ENCODE assay signal across 16 cellular contexts in the genomic region with DNA sequence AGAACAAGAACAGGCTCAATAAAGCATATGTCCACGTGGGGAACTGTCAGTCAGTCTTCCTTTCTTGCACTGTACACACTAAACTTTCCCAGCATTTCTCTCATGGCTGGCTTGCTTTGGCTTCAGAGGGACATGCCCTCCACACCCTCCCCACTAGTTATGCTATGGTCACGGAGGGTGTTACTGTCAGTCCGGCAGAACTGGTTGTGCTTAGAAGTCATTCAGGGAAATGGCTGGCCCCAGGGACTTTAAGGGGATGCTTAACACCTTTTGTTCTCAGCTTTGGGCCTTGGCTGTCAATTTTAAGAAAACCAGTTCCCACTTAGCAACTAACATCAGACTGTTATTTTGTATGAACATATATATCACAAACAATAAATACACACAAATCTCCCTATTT. TPM values are rescaled to one million over a fixed set of nuclear protein-coding genes. Genes with fewer than 3 reads are reported as not detected.
DNase-seq lines count a peak whose midpoint lies in the region; ATAC-seq lines count a peak whose summit lies in the region.
"Had no signal": no experiment of that assay in that cellular context is flagged by ENCODE, and none has a peak within 500 bp of the region (broad histone marks: within the 10 kb centered on the region; RNA-seq: fewer than 3 reads in every experiment).

No MANE protein-coding gene starts in this region.

- no peaks in the 10 kb centered on the region for H3K9me3 Mint-ChIP-seq in activated CD4-positive, alpha-beta memory T cell treated with anti-CD3 and anti-CD28 coated beads for 36 hours
- H3K9me3 Mint-ChIP-seq in activated CD4-positive, alpha-beta memory T cell treated with anti-CD3 and anti-CD28 coated beads, Interleukin-2, amount 10 ng/mL, durations not matched to agents 7 days and 5 days: no peaks in the 10 kb centered on the region
- no peaks in the 10 kb centered on the region for H3K9me3 Mint-ChIP-seq in central memory CD8-positive, alpha-beta T cell
- no peaks in the 10 kb centered on the region for H3K9me3 Mint-ChIP-seq in natural killer cell treated with Interleukin-12 subunit alpha and Interleukin-12 subunit beta and Interleukin-15 and Interleukin-18, amount 100 ng/mL, for 72 hours
- H3K9me3 Mint-ChIP-seq: activated T-helper 1 cell treated with anti-CD3 and anti-CD28 coated beads, Interleukin-12 subunit alpha, Interleukin-12 subunit beta, Interleukin-2, Interleukin-4 antibody, amounts not matched to agents 30 ng/mL and 10 ng/mL and 1 ng/mL, durations not matched to agents 14 hours and 24 hours and 36 hours had no signal

- no peak overlapping the region for H3K4me3 Mint-ChIP-seq in activated CD4-positive, alpha-beta memory T cell treated with anti-CD3 and anti-CD28 coated beads for 36 hours
- H3K4me3 Mint-ChIP-seq in activated CD4-positive, alpha-beta memory T cell treated with anti-CD3 and anti-CD28 coated beads, Interleukin-2, amount 10 ng/mL, durations not matched to agents 7 days and 5 days: no peak overlapping the region
- H3K4me3 Mint-ChIP-seq in central memory CD8-positive, alpha-beta T cell: no peak overlapping the region
- H3K4me3 Mint-ChIP-seq in natural killer cell treated with Interleukin-12 subunit alpha and Interleukin-12 subunit beta and Interleukin-15 and Interleukin-18, amount 100 ng/mL, for 72 hours: peak overlapping the region; percentile 1
- H3K4me3 Mint-ChIP-seq: activated T-helper 1 cell treated with anti-CD3 and anti-CD28 coated beads, Interleukin-12 subunit alpha, Interleukin-12 subunit beta, Interleukin-2, Interleukin-4 antibody, amounts not matched to agents 30 ng/mL and 10 ng/mL and 1 ng/mL, durations not matched to agents 14 hours and 24 hours and 36 hours had no signal

- no peak for DNase-seq in activated CD4-positive, alpha-beta memory T cell treated with anti-CD3 and anti-CD28 coated beads for 36 hours
- no peak for DNase-seq in activated CD4-positive, alpha-beta memory T cell treated with anti-CD3 and anti-CD28 coated beads, Interleukin-2, amount 10 ng/mL, durations not matched to agents 7 days and 5 days
- DNase-seq in ELF-1 (ENCODE audit: low read depth, low spot score): peak; percentile 65
- DNase-seq in central memory CD8-positive, alpha-beta T cell (ENCODE audit: low spot score in 2 of 2): no peak
- no peak for DNase-seq in natural killer cell treated with Interleukin-12 subunit alpha and Interleukin-12 subunit beta and Interleukin-15 and Interleukin-18, amount 100 ng/mL, for 72 hours (ENCODE audit: low spot score)
- DNase-seq in putamen (ENCODE audit: low spot score): no peak
- DNase-seq: amniotic stem cell; C1 segment of cervical spinal cord; left colon; NCI-H1048; NCI-H2029; NCI-H446 treated with DMSO at 0.1 percent for 48 hours; stimulated activated CD4-positive, alpha-beta T cell treated with anti-CD3 and anti-CD28 coated beads, Interleukin-12 subunit alpha, Interleukin-12 subunit beta, amount 100 ng/mL, for 4 hours had no signal

- no peaks in the 10 kb centered on the region for H3K27me3 Mint-ChIP-seq in activated CD4-positive, alpha-beta memory T cell treated with anti-CD3 and anti-CD28 coated beads for 36 hours
- H3K27me3 Mint-ChIP-seq in activated CD4-positive, alpha-beta memory T cell treated with anti-CD3 and anti-CD28 coated beads, Interleukin-2, amount 10 ng/mL, durations not matched to agents 7 days and 5 days: no peaks in the 10 kb centered on the region
- H3K27me3 Mint-ChIP-seq in central memory CD8-positive, alpha-beta T cell: no peaks in the 10 kb centered on the region
- H3K27me3 Mint-ChIP-seq in natural killer cell treated with Interleukin-12 subunit alpha and Interleukin-12 subunit beta and Interleukin-15 and Interleukin-18, amount 100 ng/mL, for 72 hours: no peaks in the 10 kb centered on the region

- H3K4me1 Mint-ChIP-seq in activated CD4-positive, alpha-beta memory T cell treated with anti-CD3 and anti-CD28 coated beads for 36 hours (ENCODE audit: low read depth): peaks cover 75% of the 10 kb centered on the region
- peaks cover 63% of the 10 kb centered on the region for H3K4me1 Mint-ChIP-seq in activated CD4-positive, alpha-beta memory T cell treated with anti-CD3 and anti-CD28 coated beads, Interleukin-2, amount 10 ng/mL, durations not matched to agents 7 days and 5 days
- peaks cover 70% of the 10 kb centered on the region for H3K4me1 Mint-ChIP-seq in central memory CD8-positive, alpha-beta T cell
- H3K4me1 Mint-ChIP-seq in natural killer cell treated with Interleukin-12 subunit alpha and Interleukin-12 subunit beta and Interleukin-15 and Interleukin-18, amount 100 ng/mL, for 72 hours (ENCODE audit: low read depth in 2 of 2): peaks cover 56 to 58% of the 10 kb centered on the region in 2 donors

- intact Hi-C loops in activated CD4-positive, alpha-beta memory T cell treated with anti-CD3 and anti-CD28 coated beads for 36 hours (cut with micrococcal nuclease): loop anchor here (5.0 kb wide), 1 partner anchor 121 kb away; no protein-coding TSS in a partner anchor

- peak overlapping the region; percentile 7 for H3K27ac Mint-ChIP-seq in activated CD4-positive, alpha-beta memory T cell treated with anti-CD3 and anti-CD28 coated beads for 36 hours
- no peak overlapping the region for H3K27ac Mint-ChIP-seq in activated CD4-positive, alpha-beta memory T cell treated with anti-CD3 and anti-CD28 coated beads, Interleukin-2, amount 10 ng/mL, durations not matched to agents 7 days and 5 days
- H3K27ac Mint-ChIP-seq in central memory CD8-positive, alpha-beta T cell (ENCODE audit: low read depth): peak overlapping the region; percentile 68
- H3K27ac Mint-ChIP-seq in natural killer cell treated with Interleukin-12 subunit alpha and Interleukin-12 subunit beta and Interleukin-15 and Interleukin-18, amount 100 ng/mL, for 72 hours: peak overlapping the region; percentile 51 to 77
- H3K27ac Mint-ChIP-seq: activated T-helper 1 cell treated with anti-CD3 and anti-CD28 coated beads, Interleukin-12 subunit alpha, Interleukin-12 subunit beta, Interleukin-2, Interleukin-4 antibody, amounts not matched to agents 30 ng/mL and 10 ng/mL and 1 ng/mL, durations not matched to agents 14 hours and 24 hours and 36 hours had no signal

- H3K36me3 Mint-ChIP-seq in activated CD4-positive, alpha-beta memory T cell treated with anti-CD3 and anti-CD28 coated beads for 36 hours: peaks cover 26% of the 10 kb centered on the region
- H3K36me3 Mint-ChIP-seq in activated CD4-positive, alpha-beta memory T cell treated with anti-CD3 and anti-CD28 coated beads, Interleukin-2, amount 10 ng/mL, durations not matched to agents 7 days and 5 days (ENCODE audit: low read depth): peaks cover 52% of the 10 kb centered on the region
- H3K36me3 Mint-ChIP-seq in central memory CD8-positive, alpha-beta T cell (ENCODE audit: insufficient read depth): peaks cover 17% of the 10 kb centered on the region
- H3K36me3 Mint-ChIP-seq in natural killer cell treated with Interleukin-12 subunit alpha and Interleukin-12 subunit beta and Interleukin-15 and Interleukin-18, amount 100 ng/mL, for 72 hours: peaks cover 17% of the 10 kb centered on the region

- no peak for ATAC-seq in central memory CD8-positive, alpha-beta T cell (replicated peaks; ENCODE audit: extremely low read depth, poor library complexity, severe bottlenecking)
- ATAC-seq in natural killer cell treated with Interleukin-12 subunit alpha and Interleukin-12 subunit beta and Interleukin-15 and Interleukin-18, amount 100 ng/mL, for 72 hours: no peak
- ATAC-seq in HG02610 (IDR thresholded peaks at IDR 0.05; ENCODE audit: unreplicated experiment): no peak
- ATAC-seq in GM21390 (IDR thresholded peaks at IDR 0.05; ENCODE audit: unreplicated experiment): no peak
- ATAC-seq: left colon had no signal

- POLR2A ChIA-PET in activated CD4-positive, alpha-beta memory T cell treated with anti-CD3 and anti-CD28 coated beads for 36 hours (lab: Charles Lee): no interaction called here
- POLR2A ChIA-PET in activated CD4-positive, alpha-beta memory T cell treated with anti-CD3 and anti-CD28 coated beads, Interleukin-2, amount 10 ng/mL, durations not matched to agents 7 days and 5 days (lab: Charles Lee): interaction anchor here (1.5 to 5.2 kb wide), 2 partner anchors 8 to 54 kb away, joined by 5 to 29 read pairs; no protein-coding TSS in a partner anchor

- CTCF ChIA-PET in activated CD4-positive, alpha-beta memory T cell treated with anti-CD3 and anti-CD28 coated beads for 36 hours (lab: Charles Lee): interaction anchor here (2.1 kb wide), 1 partner anchor 9 kb away, joined by 8 read pairs; no protein-coding TSS in a partner anchor
- CTCF ChIA-PET in activated CD4-positive, alpha-beta memory T cell treated with anti-CD3 and anti-CD28 coated beads, Interleukin-2, amount 10 ng/mL, durations not matched to agents 7 days and 5 days (lab: Charles Lee): no interaction called here

RNA-seq across cellular contexts. Expression of a gene that starts 55.1 kb away (rescaled TPM):
- total RNA-seq in activated CD4-positive, alpha-beta memory T cell treated with anti-CD3 and anti-CD28 coated beads for 36 hours: 100 to 1,000 TPM; 112 to 121 TPM
- total RNA-seq in activated CD4-positive, alpha-beta memory T cell treated with anti-CD3 and anti-CD28 coated beads, Interleukin-2, amount 10 ng/mL, durations not matched to agents 7 days and 5 days: 100 to 1,000 TPM; 157 to 162 TPM
- total RNA-seq in natural killer cell treated with Interleukin-12 subunit alpha and Interleukin-12 subunit beta and Interleukin-15 and Interleukin-18, amount 100 ng/mL, for 72 hours: 100 to 1,000 TPM; 130 to 136 TPM
